ENCODE assay signal across 8 cellular contexts in genomic region chr19:42285546-42285945, GRCh38. TPM values are rescaled to one million over a fixed set of nuclear protein-coding genes. Genes with fewer than 3 reads are reported as not detected.
A peak's percentile ranks its signal among the peaks of the same experiment; 100 is the strongest.
DNase-seq lines count a peak whose midpoint lies in the region; ATAC-seq and TF ChIP-seq lines count a peak whose summit lies in the region.

No MANE protein-coding gene starts in this region.

- no peak overlapping the region for H3K27ac Mint-ChIP-seq in endothelial cell (ENCODE audit: unreplicated experiment)

- peaks cover 46% of the 10 kb centered on the region for H3K4me1 ChIP-seq in DOHH2 (ENCODE audit: control insufficient read depth, low read length)
- H3K4me1 ChIP-seq in trophoblast cell (ENCODE audit: control insufficient read depth in 1 of 2, insufficient read depth in 2 of 2, low read length in 2 of 2) = peaks cover 35 to 40% of the 10 kb centered on the region in 2 experiments

- peak overlapping the region; percentile 24 for H3K18ac ChIP-seq in trophoblast cell (ENCODE audit: low read length)

- peaks cover 9% of the 10 kb centered on the region for H3K36me3 Mint-ChIP-seq in endothelial cell (ENCODE audit: low read depth, unreplicated experiment)

- H3K9ac ChIP-seq in trophoblast cell (ENCODE audit: low read length) = no peak overlapping the region

- H3F3A ChIP-seq in DOHH2 (ENCODE audit: control insufficient read depth, insufficient read depth) = peaks cover 12% of the 10 kb centered on the region

- TF ChIP-seq CTCF in DOHH2 (IDR thresholded peaks at IDR 0.05; ENCODE audit: low read depth, low read length, poor library complexity, severe bottlenecking) (no peak), endothelial cell (IDR thresholded peaks at IDR 0.05; ENCODE audit: unreplicated experiment) (no peak)

- peaks cover 25% of the 10 kb centered on the region for H3K4me1 Mint-ChIP-seq in endothelial cell (ENCODE audit: unreplicated experiment)

- no peak overlapping the region for H3K23ac ChIP-seq in trophoblast cell (ENCODE audit: low read length)

- H3K4me3 ChIP-seq in DOHH2 (ENCODE audit: low read length) = peak overlapping the region; percentile 75
- no peak overlapping the region for H3K4me3 ChIP-seq in trophoblast cell (ENCODE audit: low read depth, low read length)

- H4K20me1 ChIP-seq in DOHH2 (ENCODE audit: control insufficient read depth, insufficient read depth, low read depth, low read length) = 0 out of 2 replicates have a peak, but pooled peaks cover 3% of the 10 kb centered on the region

- peak; percentile 19 for DNase-seq in NOMO-1 treated with DMSO at 0.1 percent for 48 hours (lab: John Stamatoyannopoulos, UW; ENCODE audit: unreplicated experiment)
- no peak for DNase-seq in endothelial cell (ENCODE audit: low spot score)
- DNase-seq in trophoblast cell = no peak
- no peak for DNase-seq in NCI-H1105 (lab: John Stamatoyannopoulos, UW)
- no peak for DNase-seq in HPDE6-E6E7 (ENCODE audit: extremely low spot score)

- no peak overlapping the region for H3K14ac ChIP-seq in trophoblast cell (ENCODE audit: low read length)

- no peak overlapping the region for H2BK120ac ChIP-seq in trophoblast cell (ENCODE audit: insufficient read depth, low read length, poor library complexity)

- peaks cover 28% of the 10 kb centered on the region for H3K79me1 ChIP-seq in trophoblast cell (ENCODE audit: low read length)

- H3K79me2 ChIP-seq in DOHH2 (ENCODE audit: control insufficient read depth, low read length) = peaks cover 38% of the 10 kb centered on the region
- peaks cover 12% of the 10 kb centered on the region for H3K79me2 ChIP-seq in trophoblast cell (ENCODE audit: control insufficient read depth, insufficient read depth, low read length, poor library complexity)

- H2AK5ac ChIP-seq in trophoblast cell (ENCODE audit: low read length) = no peak overlapping the region

- peak overlapping the region; percentile 27 for H3K4ac ChIP-seq in trophoblast cell (ENCODE audit: low read depth, low read length)

- H4K12ac ChIP-seq in trophoblast cell (ENCODE audit: low read depth, low read length) = no peak overlapping the region

- peak overlapping the region; percentile 61 for H3K27ac ChIP-seq in DOHH2 (ENCODE audit: low read depth, low read length)
- H3K27ac ChIP-seq in trophoblast cell (ENCODE audit: low read depth, low read length) = no peak overlapping the region

- no peak overlapping the region for H2BK12ac ChIP-seq in trophoblast cell (ENCODE audit: low read length)

- H3K9me3 ChIP-seq in DOHH2 (ENCODE audit: control insufficient read depth, insufficient read depth, low read length) = no peaks in the 10 kb centered on the region
- H3K9me3 ChIP-seq in trophoblast cell (ENCODE audit: insufficient read depth, low read depth, low read length) = peaks cover 4% of the 10 kb centered on the region

- H3K4me3 Mint-ChIP-seq in endothelial cell (ENCODE audit: unreplicated experiment) = peak overlapping the region; percentile 62

- H3K36me3 ChIP-seq in DOHH2 (ENCODE audit: control insufficient read depth, low read length) (peaks cover 48% of the 10 kb centered on the region), trophoblast cell (ENCODE audit: control insufficient read depth in 1 of 2, insufficient read depth in 2 of 2, low read length in 2 of 2) (peaks cover 43 to 44% of the 10 kb centered on the region in 2 experiments)

- no peak overlapping the region for H2BK5ac ChIP-seq in trophoblast cell (ENCODE audit: low read depth, low read length, poor library complexity)

- peak overlapping the region; percentile 87 for H3K4me2 ChIP-seq in DOHH2 (ENCODE audit: low read length)
- H3K4me2 ChIP-seq in trophoblast cell (ENCODE audit: low read length) = peak overlapping the region; percentile 96

- no peaks in the 10 kb centered on the region for H3K9me3 Mint-ChIP-seq in endothelial cell (ENCODE audit: unreplicated experiment)

- ATAC-seq in GM21423 (IDR thresholded peaks at IDR 0.05; ENCODE audit: unreplicated experiment) = no peak
- no peak for ATAC-seq in GM21717 (IDR thresholded peaks at IDR 0.05; ENCODE audit: unreplicated experiment)

- WGBS in trophoblast cell (ENCODE audit: extremely low coverage, insufficient coverage, insufficient read length) = no CpG with 5 or more reads among the region's 5 CpGs

- H4K8ac ChIP-seq in trophoblast cell (ENCODE audit: low read depth, low read length) = no peak overlapping the region

- no peaks in the 10 kb centered on the region for H3K9me2 ChIP-seq in DOHH2 (replicated peaks; ENCODE audit: control insufficient read depth, low read length)

- H2AFZ ChIP-seq in trophoblast cell (ENCODE audit: insufficient read depth, low read length, poor library complexity) = no peak overlapping the region

- H3K27me3 ChIP-seq in DOHH2 (ENCODE audit: control insufficient read depth, low read length) = no peaks in the 10 kb centered on the region
- H3K27me3 ChIP-seq in trophoblast cell (ENCODE audit: insufficient read depth, low read length) = no peaks in the 10 kb centered on the region

- H3K27me3 Mint-ChIP-seq in endothelial cell (ENCODE audit: unreplicated experiment) = peaks cover 11% of the 10 kb centered on the region

- no peak overlapping the region for H4K91ac ChIP-seq in trophoblast cell (ENCODE audit: low read depth, low read length)

RNA-seq across cellular contexts. Expression of gene PRR19, which starts 16.4 kb away (rescaled TPM):
- total RNA-seq in endothelial cell (ENCODE audit: unreplicated experiment) = 1.1 TPM
- 1.4 TPM in 2 replicates for polyA plus RNA-seq in trophoblast cell (2013)

RNA-seq across cellular contexts. Expression of gene CIC, which starts 16.5 kb away (rescaled TPM):
- 85.7 TPM for total RNA-seq in endothelial cell (ENCODE audit: unreplicated experiment)
- polyA plus RNA-seq in trophoblast cell (2013) = 36.7 and 39.1 TPM in 2 replicates

RNA-seq across cellular contexts. Expression of gene PAFAH1B3, which starts 16.9 kb away (rescaled TPM):
- total RNA-seq in endothelial cell (ENCODE audit: unreplicated experiment) = 61.4 TPM
- 57.4 and 59.4 TPM in 2 replicates for polyA plus RNA-seq in trophoblast cell (2013)

RNA-seq across cellular contexts. Expression of gene TMEM145, which starts 27.6 kb away (rescaled TPM):
- 3.9 TPM for total RNA-seq in endothelial cell (ENCODE audit: unreplicated experiment)
- polyA plus RNA-seq in trophoblast cell (2013) = 0.04 and 0.07 TPM in 2 replicates

RNA-seq across cellular contexts. Expression of gene ERF, which starts 30.6 kb away (rescaled TPM):
- 109 TPM for total RNA-seq in endothelial cell (ENCODE audit: unreplicated experiment)
- polyA plus RNA-seq in trophoblast cell (2013) = 49.3 and 50.2 TPM in 2 replicates
